18 cellular contexts compared by ENCODE assay signal in the genomic region with DNA sequence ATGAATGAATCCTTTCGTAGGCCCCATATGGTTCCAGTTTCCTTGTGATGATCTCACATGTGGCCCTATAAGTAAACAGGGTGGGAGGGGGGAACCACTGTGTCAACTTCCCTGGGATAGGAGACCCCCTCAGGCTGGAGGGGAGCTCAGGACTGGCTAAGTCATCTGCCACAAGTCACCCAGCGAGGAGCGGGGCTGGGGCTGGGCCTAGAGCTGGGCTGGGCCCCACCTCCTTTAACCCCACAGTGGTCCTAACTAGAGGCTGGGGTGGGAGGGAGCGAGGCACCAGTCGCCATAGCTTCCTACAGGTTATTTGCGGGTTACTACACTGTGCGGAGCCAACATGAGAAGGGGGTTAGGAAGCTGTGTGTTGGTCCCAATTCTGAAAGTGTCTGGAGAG. TPM values are rescaled to one million over a fixed set of nuclear protein-coding genes. Genes with fewer than 3 reads are reported as not detected.
DNase-seq lines count a peak whose midpoint lies in the region; TF ChIP-seq lines count a peak whose summit lies in the region.
"Had no signal": no experiment of that assay in that cellular context is flagged by ENCODE, and none has a peak within 500 bp of the region (broad histone marks: within the 10 kb centered on the region; RNA-seq: fewer than 3 reads in every experiment).

No MANE protein-coding gene starts in this region.

- H3K27ac ChIP-seq in BLaER1 (peak overlapping the region; percentile 93; the same call in 1 of the 2 replicates), hepatocyte (peak overlapping the region; percentile 35), parathyroid adenoma (peak overlapping the region; percentile 95)
- H3K27ac ChIP-seq: gastrocnemius medialis, pancreas had no signal

- peaks cover 18% of the 10 kb centered on the region; the same call in 1 of the 2 replicates for H3K36me3 ChIP-seq in BLaER1
- no peaks in the 10 kb centered on the region for H3K36me3 ChIP-seq in adipocyte (ENCODE audit: control insufficient read depth, insufficient read depth, low read length, severe bottlenecking)
- H3K36me3 ChIP-seq in hepatocyte (replicated peaks; ENCODE audit: insufficient read depth, low read depth), result no peaks in the 10 kb centered on the region
- H3K36me3 ChIP-seq in parathyroid adenoma (ENCODE audit: control insufficient read depth, insufficient read depth, low read length), result no peaks in the 10 kb centered on the region
- H3K36me3 ChIP-seq: gastrocnemius medialis, pancreas had no signal

- TF ChIP-seq CTCF in hepatocyte (IDR thresholded peaks at IDR 0.05; ENCODE audit: poor library complexity) (no peak), parathyroid adenoma (IDR thresholded peaks at IDR 0.05) (no peak), GM20000 (IDR thresholded peaks at IDR 0.05; ENCODE audit: extremely low read depth, missing control alignments) (no peak)

- H4K20me1 ChIP-seq in BLaER1, result peaks cover 31% of the 10 kb centered on the region
- peaks cover 9% of the 10 kb centered on the region for H4K20me1 ChIP-seq in hepatocyte (ENCODE audit: insufficient read depth, poor library complexity, severe bottlenecking)

- H3K4me3 ChIP-seq in BLaER1, result no peak overlapping the region
- no peak overlapping the region for H3K4me3 ChIP-seq in adipocyte (ENCODE audit: low read length)
- no peak overlapping the region for H3K4me3 ChIP-seq in hepatocyte
- no peak overlapping the region for H3K4me3 ChIP-seq in parathyroid adenoma (ENCODE audit: low read depth, low read length)
- H3K4me3 ChIP-seq: gastrocnemius medialis, pancreas had no signal

- WGBS in hepatocyte (ENCODE audit: low lambda C conversion rate, missing lambda C conversion rate), result 76% methylated on average over 7 of the region's 7 CpGs

- H3K9ac ChIP-seq in BLaER1, result no peak overlapping the region
- H3K9ac ChIP-seq in adipocyte (ENCODE audit: low read length), result peak overlapping the region; percentile 53
- no peak overlapping the region for H3K9ac ChIP-seq in parathyroid adenoma

- peaks cover 89% of the 10 kb centered on the region for H3K4me1 ChIP-seq in BLaER1
- H3K4me1 ChIP-seq in adipocyte (ENCODE audit: control insufficient read depth, insufficient read depth, low read length), result peaks cover 43% of the 10 kb centered on the region
- peaks cover 63% of the 10 kb centered on the region for H3K4me1 ChIP-seq in hepatocyte (ENCODE audit: insufficient read depth)
- peaks cover 36% of the 10 kb centered on the region for H3K4me1 ChIP-seq in parathyroid adenoma
- H3K4me1 ChIP-seq: pancreas had no signal

- H2AFZ ChIP-seq in hepatocyte, result no peak overlapping the region
- H2AFZ ChIP-seq in parathyroid adenoma, result no peak overlapping the region

- no peaks in the 10 kb centered on the region for H3K9me2 ChIP-seq in hepatocyte (replicated peaks; ENCODE audit: insufficient read depth)

- DNase-seq in adipocyte (ENCODE audit: low read depth) (no peak), hepatocyte (ENCODE audit: low spot score) (no peak), middle frontal gyrus (ENCODE audit: extremely low spot score, low spot score) (no peak), NCI-H524 (lab: John Stamatoyannopoulos, UW) (no peak), GM20000 (ENCODE audit: low spot score) (no peak)
- DNase-seq in stimulated activated CD4-positive, alpha-beta T cell treated with anti-CD3 and anti-CD28 coated beads, Interleukin-4, amount 100 ng/mL, for 4 hours, result no peak
- DNase-seq: activated CD4-positive, alpha-beta T cell treated with anti-CD3 and anti-CD28 coated beads for 1 hour; activated naive CD4-positive, alpha-beta T cell treated with anti-CD3 and anti-CD28 coated beads, Interleukin-2, amount 50 U/mL, for 16 hours; activated T-cell treated with anti-CD3 and anti-CD28 coated beads, Interleukin-2, amount 50 U/mL, for 72 hours; gastrocnemius medialis; NCI-H1105; NCI-H2081 treated with DMSO at 0.1 percent for 48 hours; NCI-H524 treated with DMSO at 0.1 percent for 48 hours; stimulated activated CD4-positive, alpha-beta T cell treated with anti-CD3 and anti-CD28 coated beads, Interleukin-2, amount 100 ng/mL, for 24 hours had no signal

- peaks cover 91% of the 10 kb centered on the region for H3K79me2 ChIP-seq in hepatocyte
- peaks cover 11% of the 10 kb centered on the region for H3K79me2 ChIP-seq in parathyroid adenoma

- H3K4me2 ChIP-seq in BLaER1 (peak overlapping the region; percentile 99), hepatocyte (peak overlapping the region; percentile 98), parathyroid adenoma (ENCODE audit: low read length) (peak overlapping the region; percentile 4)

- H3K27me3 ChIP-seq in BLaER1, result no peaks in the 10 kb centered on the region
- no peaks in the 10 kb centered on the region for H3K27me3 ChIP-seq in adipocyte (replicated peaks; ENCODE audit: control insufficient read depth, insufficient read depth, low read length)
- no peaks in the 10 kb centered on the region for H3K27me3 ChIP-seq in hepatocyte
- no peaks in the 10 kb centered on the region for H3K27me3 ChIP-seq in parathyroid adenoma (ENCODE audit: control insufficient read depth, insufficient read depth, low read length)
- H3K27me3 ChIP-seq: pancreas had no signal

- no peaks in the 10 kb centered on the region for H3K9me3 ChIP-seq in BLaER1
- H3K9me3 ChIP-seq in adipocyte (ENCODE audit: control insufficient read depth, low read length), result no peaks in the 10 kb centered on the region
- no peaks in the 10 kb centered on the region for H3K9me3 ChIP-seq in hepatocyte (ENCODE audit: low read depth)
- no peaks in the 10 kb centered on the region for H3K9me3 ChIP-seq in parathyroid adenoma (ENCODE audit: control insufficient read depth, low read length)
- H3K9me3 ChIP-seq: gastrocnemius medialis, pancreas had no signal

RNA-seq across cellular contexts. Expression of gene FBLN1, which starts 4.3 kb away (rescaled TPM):
- total RNA-seq in hepatocyte, result 185 and 201 TPM in 2 replicates
- polyA plus RNA-seq in hepatocyte, result 669 and 709 TPM in 2 replicates
- total RNA-seq: activated CD8-positive, alpha-beta memory T cell treated with anti-CD3 and anti-CD28 coated beads for 36 hours; activated T-cell treated with anti-CD3 and anti-CD28 coated beads, Interleukin-2, amount 50 U/mL, for 72 hours had no signal

Comparison
In these comparisons a context has a peak if more than half of its experiments do, and no peak if none do; other contexts are left out.
1. H3K27ac ChIP-seq: peak in every context shown above with its lines; median percentile 95 in parathyroid adenoma; 93 in BLaER1; 35 in hepatocyte.
2. H3K4me2 ChIP-seq: peak in every context shown above with its lines; median percentile 99 in BLaER1; 98 in hepatocyte; 4 in parathyroid adenoma.